Comparison of ENCODE assay signal across 14 cellular contexts in the genomic region with DNA sequence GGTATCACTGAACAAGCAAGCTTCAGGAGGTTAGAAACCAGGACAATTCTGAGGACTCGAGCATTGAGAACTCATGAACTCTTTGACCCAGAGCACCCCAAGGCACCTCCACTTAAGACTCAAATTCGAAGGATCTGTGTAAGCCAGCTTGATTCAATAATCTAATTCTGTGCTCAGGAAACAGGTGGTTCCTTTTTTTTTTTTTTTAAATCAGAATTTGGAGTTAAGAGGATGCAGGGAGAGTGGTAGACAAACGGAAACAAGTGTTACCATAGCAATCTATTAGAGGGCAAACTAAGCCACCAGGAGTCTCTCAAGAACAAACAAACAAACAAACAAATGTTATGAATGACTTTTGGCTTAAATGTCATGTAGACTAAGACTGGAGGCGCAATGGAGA.
"Had no signal": no experiment of that assay in that cellular context is flagged by ENCODE, and none has a peak within 500 bp of the region (broad histone marks: within the 10 kb centered on the region; RNA-seq: fewer than 3 reads in every experiment).

No MANE protein-coding gene starts in this region.

- H3K27me3 Mint-ChIP-seq: type B pancreatic cell had no signal

- H3K9me3 Mint-ChIP-seq: neural progenitor cell, type B pancreatic cell had no signal

- H3K27ac Mint-ChIP-seq: activated T-helper 1 cell treated with anti-CD3 and anti-CD28 coated beads, Interleukin-12 subunit alpha, Interleukin-12 subunit beta, Interleukin-2, Interleukin-4 antibody, amounts not matched to agents 30 ng/mL and 10 ng/mL and 1 ng/mL, durations not matched to agents 14 hours and 24 hours and 36 hours; neural progenitor cell; type B pancreatic cell had no signal

- H2AFZ ChIP-seq: neural progenitor cell had no signal

- DNase-seq: activated CD4-positive, alpha-beta T cell treated with anti-CD3 and anti-CD28 coated beads for 48 hours; activated CD8-positive, alpha-beta T cell treated with anti-CD3 and anti-CD28 coated beads, Interleukin-2, amount 10 ng/mL, durations not matched to agents 7 days and 5 days; activated naive CD4-positive, alpha-beta T cell treated with Interleukin-2 at 50 U/mL for 16 hours; foreskin melanocyte; heart left ventricle; ovary; stimulated activated CD4-positive, alpha-beta T cell treated with anti-CD3 and anti-CD28 coated beads, Interleukin-2, amount 100 ng/mL, for 48 hours; stimulated activated naive CD8-positive, alpha-beta T cell treated with anti-CD3 and anti-CD28 coated beads, Interleukin-15, Interleukin-2, amounts not matched to agents 100 U/mL and 50 U/mL, for 24 hours had no signal

- H3K4me1 ChIP-seq: suprapubic skin had no signal

- H3K9ac ChIP-seq: neural progenitor cell had no signal

- ATAC-seq: activated CD8-positive, alpha-beta T cell treated with anti-CD3 and anti-CD28 coated beads, Interleukin-2, amount 10 ng/mL, durations not matched to agents 7 days and 5 days; heart left ventricle; left lobe of liver; stimulated activated naive CD8-positive, alpha-beta T cell treated with anti-CD3 and anti-CD28 coated beads, Interleukin-15, Interleukin-2, amounts not matched to agents 100 U/mL and 50 U/mL, for 24 hours had no signal

- H3K27ac ChIP-seq: heart left ventricle, neural progenitor cell, ovary, suprapubic skin had no signal

- H3K36me3 ChIP-seq: neural progenitor cell, ovary, suprapubic skin had no signal

- H3K4me2 ChIP-seq: neural progenitor cell had no signal

- H3K4me3 Mint-ChIP-seq: activated CD8-positive, alpha-beta T cell treated with anti-CD3 and anti-CD28 coated beads, Interleukin-2, amount 10 ng/mL, durations not matched to agents 7 days and 5 days; activated T-helper 1 cell treated with anti-CD3 and anti-CD28 coated beads, Interleukin-12 subunit alpha, Interleukin-12 subunit beta, Interleukin-2, Interleukin-4 antibody, amounts not matched to agents 30 ng/mL and 10 ng/mL and 1 ng/mL, durations not matched to agents 14 hours and 24 hours and 36 hours; neural progenitor cell; type B pancreatic cell had no signal

- H3K9me3 ChIP-seq: heart left ventricle, ovary, suprapubic skin had no signal

- H3K27me3 ChIP-seq: heart left ventricle, neural progenitor cell, ovary, suprapubic skin had no signal

- FAIRE-seq: islet of Langerhans had no signal

- H3K4me3 ChIP-seq: heart left ventricle, neural progenitor cell, ovary, suprapubic skin had no signal
